15 cellular contexts compared by ENCODE assay signal in genomic region chr2:215439404-215439803, GRCh38.
"Had no signal": no experiment of that assay in that cellular context is flagged by ENCODE, and none has a peak within 500 bp of the region (broad histone marks: within the 10 kb centered on the region; RNA-seq: fewer than 3 reads in every experiment).

No MANE protein-coding gene starts in this region.

- H3K9me3 Mint-ChIP-seq: activated naive CD4-positive, alpha-beta T cell treated with anti-CD3 and anti-CD28 coated beads for 36 hours; activated naive CD8-positive, alpha-beta T cell treated with anti-CD3 and anti-CD28 coated beads, Interleukin-2, amount 50 U/mL, for 24 hours; immature natural killer cell; neural crest cell; type B pancreatic cell had no signal

- H3K27me3 ChIP-seq: colonic mucosa, ovary, sigmoid colon had no signal

- H3K36me3 ChIP-seq: colonic mucosa, ovary, sigmoid colon had no signal

- H3K9me3 ChIP-seq: colonic mucosa, ovary, sigmoid colon had no signal

- DNase-seq: activated CD4-positive, alpha-beta T cell treated with anti-CD3 and anti-CD28 coated beads, Interleukin-2, amount 50 U/mL, for 4 hours; activated CD4-positive, CD25-positive, alpha-beta regulatory T cell treated with anti-CD3 and anti-CD28 coated beads, Interleukin-2, amount 50 U/mL, for 72 hours; activated naive CD4-positive, alpha-beta T cell treated with anti-CD3 and anti-CD28 coated beads for 36 hours; activated naive CD8-positive, alpha-beta T cell treated with anti-CD3 and anti-CD28 coated beads, Interleukin-2, amount 50 U/mL, for 24 hours; activated T-cell treated with anti-CD3 and anti-CD28 coated beads for 4 hours; colonic mucosa; head of caudate nucleus; immature natural killer cell; ovary; sigmoid colon; stimulated activated CD4-positive, alpha-beta T cell treated with anti-CD3 and anti-CD28 coated beads, Interleukin-4, amount 100 ng/mL, for 1 hour; stimulated activated naive CD4-positive, alpha-beta T cell; substantia nigra had no signal

- H3K4me3 Mint-ChIP-seq: activated naive CD4-positive, alpha-beta T cell treated with anti-CD3 and anti-CD28 coated beads for 36 hours; activated naive CD8-positive, alpha-beta T cell treated with anti-CD3 and anti-CD28 coated beads, Interleukin-2, amount 50 U/mL, for 24 hours; immature natural killer cell had no signal

- ATAC-seq: activated naive CD8-positive, alpha-beta T cell treated with anti-CD3 and anti-CD28 coated beads, Interleukin-2, amount 50 U/mL, for 24 hours had no signal

- H3K4me3 ChIP-seq: colonic mucosa, ovary, sigmoid colon had no signal

- H3K27ac Mint-ChIP-seq: activated naive CD4-positive, alpha-beta T cell treated with anti-CD3 and anti-CD28 coated beads for 36 hours; activated naive CD8-positive, alpha-beta T cell treated with anti-CD3 and anti-CD28 coated beads, Interleukin-2, amount 50 U/mL, for 24 hours; immature natural killer cell; type B pancreatic cell had no signal

- H3K36me3 Mint-ChIP-seq: immature natural killer cell, type B pancreatic cell had no signal

- H3K27ac ChIP-seq: colonic mucosa, ovary had no signal

- H3K4me1 ChIP-seq: colonic mucosa had no signal
